Comparison of ENCODE assay signal across 1 cellular context in the genomic region with DNA sequence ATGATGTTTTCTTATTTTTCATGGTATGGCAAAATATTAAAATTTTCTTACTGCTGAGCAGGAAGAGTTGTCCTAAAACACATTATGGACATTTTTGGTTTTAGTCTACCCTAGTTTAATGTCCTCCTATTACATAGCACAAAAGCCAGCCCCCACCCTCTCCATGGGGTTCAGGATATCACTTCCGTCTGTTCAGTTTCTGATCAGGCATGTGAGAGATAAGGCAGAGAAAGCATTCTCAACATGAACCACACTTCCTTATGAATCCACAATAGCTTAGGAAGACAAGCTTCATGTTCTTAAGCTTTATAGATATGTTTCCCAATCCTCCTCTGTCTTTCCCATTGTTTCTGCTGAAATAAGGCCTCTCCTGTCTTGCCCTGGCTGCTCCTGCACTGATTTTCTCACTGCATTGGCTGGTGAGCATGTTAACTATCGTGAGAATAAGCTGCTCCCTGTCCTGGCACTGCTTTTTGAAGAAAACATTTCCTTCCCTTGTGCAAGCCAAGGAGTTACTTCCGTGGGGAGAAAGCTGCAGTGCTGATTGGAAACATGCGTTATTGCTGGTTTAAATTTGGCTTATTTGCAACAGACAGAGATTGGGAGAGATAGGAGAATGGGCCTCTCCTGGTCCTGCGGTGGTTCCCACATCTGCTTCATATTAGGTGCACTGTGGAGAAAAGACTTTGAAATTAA.
A peak's percentile ranks its signal among the peaks of the same experiment; 100 is the strongest.
TF ChIP-seq lines count a peak whose summit lies in the region.

No MANE protein-coding gene starts in this region.

TF ChIP-seq in K562, 482 proteins besides CTCF, POLR2A, EP300 and RAD21 (continues in another document):
- TF ChIP-seq ZNF592 (IDR thresholded peaks at IDR 0.05), result no peak
- peak; percentile 56 for TF ChIP-seq GABPA (tag; conservative IDR thresholded peaks at IDR 0.05; ENCODE audit: low read depth)
- 0 out of 2 replicates have a peak, but pooled peaks have one; percentile 9 for TF ChIP-seq CBFA2T2 (conservative IDR thresholded peaks at IDR 0.05)
- no peak for TF ChIP-seq FOXA3 (CRISPR knock-in tag; conservative IDR thresholded peaks at IDR 0.05 in 1 of 2, IDR thresholded peaks at IDR 0.05 in 1 of 2)
- TF ChIP-seq TCF3 (CRISPR knock-in tag; IDR thresholded peaks at IDR 0.05), result peak; percentile 60
- TF ChIP-seq ARID1B (IDR thresholded peaks at IDR 0.05), result peak; percentile 55
- no peak for TF ChIP-seq AFF4 (CRISPR knock-in tag; IDR thresholded peaks at IDR 0.05)
- TF ChIP-seq, protein P1, sequence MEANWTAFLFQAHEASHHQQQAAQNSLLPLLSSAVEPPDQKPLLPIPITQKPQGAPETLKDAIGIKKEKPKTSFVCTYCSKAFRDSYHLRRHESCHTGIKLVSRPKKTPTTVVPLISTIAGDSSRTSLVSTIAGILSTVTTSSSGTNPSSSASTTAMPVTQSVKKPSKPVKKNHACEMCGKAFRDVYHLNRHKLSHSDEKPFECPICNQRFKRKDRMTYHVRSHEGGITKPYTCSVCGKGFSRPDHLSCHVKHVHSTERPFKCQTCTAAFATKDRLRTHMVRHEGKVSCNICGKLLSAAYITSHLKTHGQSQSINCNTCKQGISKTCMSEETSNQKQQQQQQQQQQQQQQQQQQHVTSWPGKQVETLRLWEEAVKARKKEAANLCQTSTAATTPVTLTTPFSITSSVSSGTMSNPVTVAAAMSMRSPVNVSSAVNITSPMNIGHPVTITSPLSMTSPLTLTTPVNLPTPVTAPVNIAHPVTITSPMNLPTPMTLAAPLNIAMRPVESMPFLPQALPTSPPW (CRISPR knock-in tag; IDR thresholded peaks at IDR 0.05), result peak; percentile 66
- TF ChIP-seq SOX6 (IDR thresholded peaks at IDR 0.05), result peak; percentile 58; the same call in 1 of the 2 replicates
- TF ChIP-seq TAL1 (IDR thresholded peaks at IDR 0.05), result peak; percentile 50
- TF ChIP-seq TRIM24 (IDR thresholded peaks at IDR 0.05), result peak in 1 of 2 experiments; percentile 50; a peak in 1 of 4 replicates
- TF ChIP-seq FOXK2 (conservative IDR thresholded peaks at IDR 0.05 in 1 of 2, IDR thresholded peaks at IDR 0.05 in 1 of 2; ENCODE audit: low read depth in 2 of 2), result no peak
- peak; percentile 60 for TF ChIP-seq CBFA2T3 (IDR thresholded peaks at IDR 0.05)
- TF ChIP-seq, protein P2, sequence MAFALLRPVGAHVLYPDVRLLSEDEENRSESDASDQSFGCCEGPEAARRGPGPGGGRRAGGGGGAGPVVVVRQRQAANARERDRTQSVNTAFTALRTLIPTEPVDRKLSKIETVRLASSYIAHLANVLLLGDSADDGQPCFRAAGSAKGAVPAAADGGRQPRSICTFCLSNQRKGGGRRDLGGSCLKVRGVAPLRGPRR (CRISPR knock-in tag; IDR thresholded peaks at IDR 0.05), result no peak
- TF ChIP-seq MGA (IDR thresholded peaks at IDR 0.05), result peak; percentile 18; the same call in 1 of the 2 replicates
- 0 out of 2 replicates have a peak, but pooled peaks have one; percentile 47 for TF ChIP-seq DPF2 (IDR thresholded peaks at IDR 0.05)
- TF ChIP-seq MAZ (CRISPR knock-in tag; conservative IDR thresholded peaks at IDR 0.05 in 1 of 2, IDR thresholded peaks at IDR 0.05 in 1 of 2), result peak; percentile 37 to 41; a peak in 2 of 4 replicates
- TF ChIP-seq ZNF589 (CRISPR knock-in tag; IDR thresholded peaks at IDR 0.05; ENCODE audit: low read depth), result 0 out of 2 replicates have a peak, but pooled peaks have one; percentile 42
- peak; percentile 54 for TF ChIP-seq TEAD4 (IDR thresholded peaks at IDR 0.05; ENCODE audit: low read length)
- TF ChIP-seq TEAD4 (CRISPR knock-in tag; IDR thresholded peaks at IDR 0.05; ENCODE audit: borderline replicate concordance), result no peak
- TF ChIP-seq GATA2 (CRISPR knock-in tag; IDR thresholded peaks at IDR 0.05), result peak; percentile 20; the same call in 1 of the 2 replicates
- TF ChIP-seq L3MBTL2 (IDR thresholded peaks at IDR 0.05), result 0 out of 2 replicates have a peak, but pooled peaks have one; percentile 21
- TF ChIP-seq ZKSCAN1 (IDR thresholded peaks at IDR 0.05; ENCODE audit: low read depth, low read length), result no peak
